Comparison of ENCODE assay signal across 1 cellular context in the genomic region with DNA sequence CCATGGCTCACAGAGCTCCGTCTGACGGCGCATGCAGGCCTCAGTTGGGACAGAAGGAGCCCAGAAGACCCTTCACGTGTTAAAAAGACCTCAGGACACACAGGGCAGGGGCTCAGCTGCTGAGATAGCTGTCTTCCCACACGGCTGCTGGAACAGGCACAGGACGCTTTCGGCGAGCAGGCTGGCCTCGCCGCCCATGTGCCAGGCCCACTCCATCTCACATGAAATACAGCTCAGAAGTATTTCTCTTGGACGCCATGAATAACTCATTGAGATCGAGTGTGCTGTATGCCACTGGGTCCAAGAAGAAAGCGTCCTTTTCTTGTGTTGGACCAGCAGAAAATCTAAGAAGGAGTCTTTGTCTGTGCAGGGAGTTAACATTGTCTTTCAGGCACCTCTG.
TF ChIP-seq lines count a peak whose summit lies in the region.

No MANE protein-coding gene starts in this region.

TF ChIP-seq in IMR-90, 13 proteins besides CTCF, POLR2A, EP300 and RAD21:
- TF ChIP-seq BHLHE40 (IDR thresholded peaks at IDR 0.05; ENCODE audit: low read depth, low read length): no peak
- TF ChIP-seq MAFK (IDR thresholded peaks at IDR 0.05; ENCODE audit: low read depth, low read length): no peak
- TF ChIP-seq, protein P1, sequence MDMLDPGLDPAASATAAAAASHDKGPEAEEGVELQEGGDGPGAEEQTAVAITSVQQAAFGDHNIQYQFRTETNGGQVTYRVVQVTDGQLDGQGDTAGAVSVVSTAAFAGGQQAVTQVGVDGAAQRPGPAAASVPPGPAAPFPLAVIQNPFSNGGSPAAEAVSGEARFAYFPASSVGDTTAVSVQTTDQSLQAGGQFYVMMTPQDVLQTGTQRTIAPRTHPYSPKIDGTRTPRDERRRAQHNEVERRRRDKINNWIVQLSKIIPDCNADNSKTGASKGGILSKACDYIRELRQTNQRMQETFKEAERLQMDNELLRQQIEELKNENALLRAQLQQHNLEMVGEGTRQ (IDR thresholded peaks at IDR 0.05; ENCODE audit: low read depth, low read length): no peak
- no peak for TF ChIP-seq NFE2L2 (IDR thresholded peaks at IDR 0.05; ENCODE audit: low read depth, low read length)
- TF ChIP-seq FOS (IDR thresholded peaks at IDR 0.05; ENCODE audit: low read depth, low read length): no peak
- no peak for TF ChIP-seq CHD1 (IDR thresholded peaks at IDR 0.05; ENCODE audit: low read depth, low read length)
- TF ChIP-seq CEBPB (IDR thresholded peaks at IDR 0.05; ENCODE audit: low read depth, low read length): no peak
- no peak for TF ChIP-seq RFX5 (IDR thresholded peaks at IDR 0.05; ENCODE audit: low read depth, low read length)
